In genomic region chr6:27505209-27506027, GRCh38 we compare ENCODE assay signal across 8 cellular contexts. TPM values are rescaled to one million over a fixed set of nuclear protein-coding genes. Genes with fewer than 3 reads are reported as not detected.
DNase-seq lines count a peak whose midpoint lies in the region; ATAC-seq and TF ChIP-seq lines count a peak whose summit lies in the region.

No MANE protein-coding gene starts in this region.

- ATAC-seq in natural killer cell: no peak
- no peak for ATAC-seq in aorta (ENCODE audit: low FRiP score)
- ATAC-seq in GM18502 (IDR thresholded peaks at IDR 0.05; ENCODE audit: poor library complexity, unreplicated experiment): no peak

- H3K4me3 ChIP-seq in KMS-11 (IDR thresholded peaks at IDR 0.05; ENCODE audit: insufficient read depth, low read depth, low read length) (no peak overlapping the region), cardiac fibroblast (replicated peaks in 1 of 2; ENCODE audit: low read depth in 2 of 2, low read length in 2 of 2) (no peak overlapping the region), aorta (ENCODE audit: low read length in 2 of 2) (no peak overlapping the region)

- H3K9me3 ChIP-seq in aorta (ENCODE audit: control insufficient read depth, low read length): no peaks in the 10 kb centered on the region

- H3K9ac ChIP-seq in KMS-11: no peak overlapping the region; the same call in 1 of the 2 replicates

- H3K4me1 ChIP-seq in KMS-11 (ENCODE audit: low read depth, poor library complexity, severe bottlenecking): peaks cover 28% of the 10 kb centered on the region
- no peaks in the 10 kb centered on the region for H3K4me1 ChIP-seq in aorta (ENCODE audit: control insufficient read depth in 1 of 2, insufficient read depth in 2 of 2, low read length in 2 of 2)

- H2AFZ ChIP-seq in KMS-11 (ENCODE audit: low read depth): 0 out of 2 replicates have a peak overlapping the region, but pooled peaks have one; percentile 4

- no peaks in the 10 kb centered on the region for H3K36me3 ChIP-seq in KMS-11 (ENCODE audit: insufficient read depth)
- no peaks in the 10 kb centered on the region for H3K36me3 ChIP-seq in aorta (ENCODE audit: control insufficient read depth in 1 of 2, insufficient read depth in 2 of 2, low read length in 1 of 2)

- H3K27ac Mint-ChIP-seq in natural killer cell: peak overlapping the region; percentile 10 to 54

- H3K4me1 Mint-ChIP-seq in natural killer cell: peaks cover 22 to 33% of the 10 kb centered on the region in 2 donors

- H3K36me3 Mint-ChIP-seq in natural killer cell: no peaks in the 10 kb centered on the region

- H3K4me3 Mint-ChIP-seq in natural killer cell: peak overlapping the region; percentile 21

- H3K27ac ChIP-seq in KMS-11 (peak overlapping the region; percentile 34; the same call in 1 of the 2 replicates), aorta (ENCODE audit: low read depth in 1 of 2, low read length in 2 of 2) (no peak overlapping the region)

- H3K9me3 Mint-ChIP-seq in natural killer cell: peaks cover 0 to 3% of the 10 kb centered on the region in 2 donors

- H4K20me1 ChIP-seq in KMS-11 (ENCODE audit: insufficient read depth): peaks cover 4% of the 10 kb centered on the region; the same call in 1 of the 2 replicates

- WGBS in aorta, 2 donors: 34 to 35% methylated on average over 20 of the region's 20 CpGs

- H3K4me2 ChIP-seq in KMS-11: peak overlapping the region; percentile 96; the same call in 1 of the 2 replicates

- H3K27me3 Mint-ChIP-seq in natural killer cell (ENCODE audit: low read depth in 2 of 2): peaks cover 18 to 21% of the 10 kb centered on the region in 2 donors

- H3K79me2 ChIP-seq in KMS-11 (ENCODE audit: insufficient read depth, low read depth): no peaks in the 10 kb centered on the region

- no peaks in the 10 kb centered on the region for H3K27me3 ChIP-seq in KMS-11 (ENCODE audit: insufficient read depth, low read depth)
- H3K27me3 ChIP-seq in aorta (ENCODE audit: control insufficient read depth in 1 of 2, insufficient read depth in 2 of 2, low read length in 1 of 2): peaks cover 0 to 2% of the 10 kb centered on the region in 2 donors

- TF ChIP-seq CTCF in KMS-11 (conservative IDR thresholded peaks at IDR 0.05; ENCODE audit: low read depth, low read length) (no peak), cardiac fibroblast (IDR thresholded peaks at IDR 0.05; ENCODE audit: low read depth, low read length) (no peak), natural killer cell (IDR thresholded peaks at IDR 0.05) (no peak)

- DNase-seq in COLO829 (ENCODE audit: low spot score) (peak; percentile 86), T-helper 9 cell (peak; percentile 60), cardiac fibroblast (ENCODE audit: low read depth in 2 of 2) (peak; percentile 16 to 94), natural killer cell (no peak), DMS79 treated with DMSO at 0.1 percent for 48 hours (lab: John Stamatoyannopoulos, UW) (no peak), aorta (no peak)

- intact Hi-C loops in natural killer cell (cut with micrococcal nuclease) (loop anchor here (10.0 kb wide), 1 partner anchor 331 kb away; no protein-coding TSS in a partner anchor), aorta (cut with DNase I) (loop anchor here in 1 of 2 donors (10.0 kb wide), 1 partner anchor 399 kb away; no protein-coding TSS in a partner anchor)

RNA-seq across cellular contexts. Expression of gene ZNF184, which starts 32.5 kb away (rescaled TPM):
- 10 to 100 TPM; 12.8 to 21.7 (median 16.2) TPM for total RNA-seq in natural killer cell
- total RNA-seq in aorta: 1 to 10 TPM; 5.3 to 8.0 TPM
- 1 to 10 TPM; 2.3 to 2.5 TPM for polyA plus RNA-seq in aorta

Comparison
In these comparisons a context has a peak if more than half of its experiments do, and no peak if none do; other contexts are left out.
1. DNase-seq: peak in COLO829 (single experiment), T-helper 9 cell (single experiment) and cardiac fibroblast (2 of 2); none in natural killer cell (single experiment), DMS79 treated with DMSO at 0.1 percent for 48 hours (single experiment) and aorta (0 of 2).